In genomic region chr12:68944296-68945076, GRCh38 we compare ENCODE assay signal across 18 cellular contexts. TPM values are rescaled to one million over a fixed set of nuclear protein-coding genes. Genes with fewer than 3 reads are reported as not detected.
"Had no signal": no experiment of that assay in that cellular context is flagged by ENCODE, and none has a peak within 500 bp of the region (broad histone marks: within the 10 kb centered on the region; RNA-seq: fewer than 3 reads in every experiment).

No MANE protein-coding gene starts in this region.

- H3K4me1 ChIP-seq: colonic mucosa, gastrocnemius medialis, right atrium auricular region, sigmoid colon had no signal

- H3K36me3 ChIP-seq: colonic mucosa, gastrocnemius medialis, right atrium auricular region, sigmoid colon, tibial nerve had no signal

- ATAC-seq: gastrocnemius medialis; left colon; naive thymus-derived CD4-positive, alpha-beta T cell; stimulated activated naive B cell treated with anti-CD40 and anti-IgM and Interleukin-4, amounts not matched to agents 10 μg/mL and 1 μg/mL and 100 μg/mL, for 72 hours; stimulated activated naive CD8-positive, alpha-beta T cell treated with anti-CD3 and anti-CD28 coated beads, Interleukin-15, amount 100 ng/mL, for 72 hours had no signal

- H3K9me3 ChIP-seq: colonic mucosa, gastrocnemius medialis, right atrium auricular region, sigmoid colon, testis, tibial nerve had no signal

- DNase-seq: colonic mucosa; dermis blood vessel endothelial cell; erythroblast; gastrocnemius medialis; left colon; mammary epithelial cell; naive thymus-derived CD4-positive, alpha-beta T cell; posterior cingulate gyrus; sigmoid colon; stimulated activated CD4-positive, alpha-beta T cell treated with anti-CD3 and anti-CD28 coated beads, Interleukin-2, amount 100 ng/mL, for 24 hours; stimulated activated CD4-positive, alpha-beta T cell treated with anti-CD3 and anti-CD28 coated beads, Interleukin-4, amount 100 ng/mL, for 4 hours; stimulated activated naive B cell treated with anti-CD40 and anti-IgM and Interleukin-4, amounts not matched to agents 10 μg/mL and 1 μg/mL and 100 μg/mL, for 72 hours; stimulated activated naive CD8-positive, alpha-beta T cell treated with anti-CD3 and anti-CD28 coated beads, Interleukin-15, amount 100 ng/mL, for 72 hours; testis had no signal

- H3K4me3 Mint-ChIP-seq: naive thymus-derived CD4-positive, alpha-beta T cell; stimulated activated naive B cell treated with anti-CD40 and anti-IgM and Interleukin-4, amounts not matched to agents 10 μg/mL and 1 μg/mL and 100 μg/mL, for 72 hours; stimulated activated naive CD8-positive, alpha-beta T cell treated with anti-CD3 and anti-CD28 coated beads, Interleukin-15, amount 100 ng/mL, for 72 hours had no signal

- H3K27me3 ChIP-seq: colonic mucosa, gastrocnemius medialis, right atrium auricular region, sigmoid colon, testis, tibial nerve had no signal

- H3K27ac ChIP-seq: colonic mucosa, gastrocnemius medialis, right atrium auricular region, sigmoid colon, skin epidermis, testis, tibial nerve had no signal

- H3K4me1 Mint-ChIP-seq: naive thymus-derived CD4-positive, alpha-beta T cell had no signal

- H3K27ac Mint-ChIP-seq: naive thymus-derived CD4-positive, alpha-beta T cell; stimulated activated naive B cell treated with anti-CD40 and anti-IgM and Interleukin-4, amounts not matched to agents 10 μg/mL and 1 μg/mL and 100 μg/mL, for 72 hours; stimulated activated naive CD8-positive, alpha-beta T cell treated with anti-CD3 and anti-CD28 coated beads, Interleukin-15, amount 100 ng/mL, for 72 hours had no signal

- H3K4me3 ChIP-seq: colonic mucosa, gastrocnemius medialis, right atrium auricular region, sigmoid colon, skin epidermis, testis, tibial nerve had no signal

- H3K27me3 Mint-ChIP-seq: stimulated activated naive B cell treated with anti-CD40 and anti-IgM and Interleukin-4, amounts not matched to agents 10 μg/mL and 1 μg/mL and 100 μg/mL, for 72 hours had no signal

- H3K36me3 Mint-ChIP-seq: naive thymus-derived CD4-positive, alpha-beta T cell; stimulated activated naive B cell treated with anti-CD40 and anti-IgM and Interleukin-4, amounts not matched to agents 10 μg/mL and 1 μg/mL and 100 μg/mL, for 72 hours had no signal

- H3K9me3 Mint-ChIP-seq: naive thymus-derived CD4-positive, alpha-beta T cell; stimulated activated naive B cell treated with anti-CD40 and anti-IgM and Interleukin-4, amounts not matched to agents 10 μg/mL and 1 μg/mL and 100 μg/mL, for 72 hours; stimulated activated naive CD8-positive, alpha-beta T cell treated with anti-CD3 and anti-CD28 coated beads, Interleukin-15, amount 100 ng/mL, for 72 hours had no signal

RNA-seq across cellular contexts. Expression of gene CPM, which starts 11.5 kb away (rescaled TPM):
- polyA plus RNA-seq: neural cell had no signal
